8 cellular contexts compared by ENCODE assay signal in the genomic region with DNA sequence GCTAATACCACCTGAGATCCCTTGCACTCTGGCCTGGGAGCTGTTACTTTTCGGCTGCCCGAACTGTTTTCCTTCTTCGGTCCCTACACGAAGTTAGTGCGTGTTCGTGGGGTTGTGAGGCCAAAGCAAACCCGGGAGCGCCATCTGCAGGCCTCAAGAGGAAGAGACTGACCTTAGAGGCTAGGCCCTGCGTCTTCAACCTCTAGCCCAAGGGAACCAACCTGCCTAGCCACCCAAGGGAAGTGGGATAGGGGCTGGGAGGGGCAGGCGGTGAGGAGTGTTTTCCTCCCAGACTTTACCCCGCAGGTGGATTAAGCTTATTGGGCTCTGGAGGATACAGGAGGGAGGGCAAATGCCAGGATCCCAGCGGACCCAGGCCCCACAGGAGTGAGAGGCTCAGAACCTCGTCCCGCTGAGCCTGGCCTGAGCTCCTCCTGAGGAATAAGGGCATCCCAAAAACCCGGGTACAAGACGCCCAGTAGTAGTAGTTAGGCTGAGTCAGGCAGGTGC. TPM values are rescaled to one million over a fixed set of nuclear protein-coding genes. Genes with fewer than 3 reads are reported as not detected.
DNase-seq lines count a peak whose midpoint lies in the region; ATAC-seq and TF ChIP-seq lines count a peak whose summit lies in the region.

No MANE protein-coding gene starts in this region.

- H3K4me3 Mint-ChIP-seq in nephron progenitor cell = peak overlapping the region; percentile 87

- 2% methylated on average over 15 of the region's 16 CpGs for WGBS in esophagus muscularis mucosa

- intact Hi-C loops in esophagus muscularis mucosa (cut with DNase I) = loop anchor here (5.0 kb wide), 1 partner anchor 71 kb away; no protein-coding TSS in a partner anchor

- peak overlapping the region in 1 of 4 donors; percentile 47 for H3K4me3 ChIP-seq in esophagus muscularis mucosa

- H3K9me3 Mint-ChIP-seq in nephron progenitor cell = no peaks in the 10 kb centered on the region

- H3K27me3 ChIP-seq in esophagus muscularis mucosa = peaks cover 7 to 100% (median 91%) of the 10 kb centered on the region in 4 donors

- peaks cover 73% of the 10 kb centered on the region for H3K4me1 Mint-ChIP-seq in nephron progenitor cell

- peaks cover 8% of the 10 kb centered on the region for H3K36me3 Mint-ChIP-seq in nephron progenitor cell (ENCODE audit: low read depth)

- H3K27ac Mint-ChIP-seq in nephron progenitor cell = peak overlapping the region; percentile 52

- TF ChIP-seq CTCF in GM12874 (IDR thresholded peaks at IDR 0.05; ENCODE audit: insufficient read depth, low read depth, low read length) (peak; percentile 81), esophagus muscularis mucosa (IDR thresholded peaks at IDR 0.05) (peak; percentile 36 to 53 (median 39)), nephron progenitor cell (IDR thresholded peaks at IDR 0.05) (peak; percentile 71)

- no peak overlapping the region for H3K27ac ChIP-seq in esophagus muscularis mucosa (replicated peaks in 1 of 4)

- H3K27me3 Mint-ChIP-seq in nephron progenitor cell (ENCODE audit: low read depth, poor library complexity) = peaks cover 77% of the 10 kb centered on the region

- H3K4me1 ChIP-seq in esophagus muscularis mucosa = peaks cover 46 to 94% (median 83%) of the 10 kb centered on the region in 4 donors

- no peak for TF ChIP-seq POLR2A in esophagus muscularis mucosa (IDR thresholded peaks at IDR 0.05; ENCODE audit: low read depth)

- DNase-seq in AML-193 (lab: John Stamatoyannopoulos, UW) (peak; percentile 61 to 78), NCI-H2196 treated with DMSO at 0.1 percent for 48 hours (lab: John Stamatoyannopoulos, UW; ENCODE audit: unreplicated experiment) (peak; percentile 18), esophagus muscularis mucosa (ENCODE audit: extremely low spot score) (no peak), nephron progenitor cell (peak; percentile 63), cortex of kidney (lab: John Stamatoyannopoulos, UW) (no peak)
- peak; percentile 44 for DNase-seq in activated CD4-positive, alpha-beta T cell treated with anti-CD3 and anti-CD28 coated beads, Interleukin-2, amount 50 U/mL, for 1 hour

- TF ChIP-seq EP300 in esophagus muscularis mucosa (IDR thresholded peaks at IDR 0.05) = no peak

- no peaks in the 10 kb centered on the region for H3K9me3 ChIP-seq in esophagus muscularis mucosa

- H3K36me3 ChIP-seq in esophagus muscularis mucosa = no peaks in the 10 kb centered on the region

- ATAC-seq in HG02763 (IDR thresholded peaks at IDR 0.05; ENCODE audit: unreplicated experiment) = no peak

RNA-seq across cellular contexts. Expression of a gene that starts 1.7 kb away (rescaled TPM):
- total RNA-seq in esophagus muscularis mucosa = not detected

Comparison
In these comparisons a context has a peak if more than half of its experiments do, and no peak if none do; other contexts are left out.
1. DNase-seq: peak in AML-193 (2 of 2), NCI-H2196 treated with DMSO at 0.1 percent for 48 hours (single experiment), activated CD4-positive, alpha-beta T cell treated with anti-CD3 and anti-CD28 coated beads, Interleukin-2, amount 50 U/mL, for 1 hour (single experiment) and nephron progenitor cell (single experiment); none in esophagus muscularis mucosa (single experiment) and cortex of kidney (single experiment).
2. Peak in every context shown above with its lines, with median percentiles within 50 percentile points of each other: CTCF ChIP-seq.